Comparison of ENCODE assay signal across 7 cellular contexts in the genomic region with DNA sequence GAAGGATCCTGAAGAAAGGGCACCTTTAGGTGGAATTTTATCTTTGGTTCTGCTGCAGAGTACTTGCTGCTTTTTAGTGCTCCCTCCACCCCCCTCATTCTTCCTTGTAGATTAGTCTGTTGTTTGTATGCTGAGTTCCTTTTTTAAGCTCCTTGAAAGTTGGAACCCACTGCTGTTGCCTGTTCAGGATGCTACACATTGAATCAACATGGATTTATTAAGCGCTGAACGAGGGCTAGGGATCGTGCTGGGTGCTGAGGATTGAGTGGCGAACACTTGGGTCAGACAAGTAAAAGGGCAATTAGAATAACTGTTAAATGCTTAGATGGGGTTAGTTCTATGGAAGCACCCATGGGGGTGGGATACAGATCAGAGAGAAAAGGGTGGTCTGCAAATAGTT. TPM values are rescaled to one million over a fixed set of nuclear protein-coding genes. Genes with fewer than 3 reads are reported as not detected.
DNase-seq lines count a peak whose midpoint lies in the region; ATAC-seq and TF ChIP-seq lines count a peak whose summit lies in the region.

No MANE protein-coding gene starts in this region.

- no peaks in the 10 kb centered on the region for H3K9me3 ChIP-seq in hepatocyte (ENCODE audit: low read depth)

- 92% methylated on average over 4 of the region's 4 CpGs for WGBS in hepatocyte (ENCODE audit: low lambda C conversion rate, missing lambda C conversion rate)

- H3K9me3 Mint-ChIP-seq in HFFc6 (peaks cover 23% of the 10 kb centered on the region), WTC11 (peaks cover 11% of the 10 kb centered on the region)
- H3K9me3 Mint-ChIP-seq in stimulated activated memory B cell treated with anti-CD40 and anti-IgM and Interleukin-4, amounts not matched to agents 10 μg/mL and 1 μg/mL and 100 μg/mL, for 72 hours, result peaks cover 4% of the 10 kb centered on the region

- ATAC-seq in WTC11 (no peak), HG03342 (IDR thresholded peaks at IDR 0.05; ENCODE audit: unreplicated experiment) (no peak)
- ATAC-seq in stimulated activated memory B cell treated with anti-CD40 and anti-IgM and Interleukin-4, amounts not matched to agents 10 μg/mL and 1 μg/mL and 100 μg/mL, for 72 hours, result no peak

- no peak for TF ChIP-seq CTCF in HFFc6 (IDR thresholded peaks at IDR 0.05)
- TF ChIP-seq CTCF in WTC11 (IDR thresholded peaks at IDR 0.05), result no peak
- no peak for TF ChIP-seq CTCF in hepatocyte (IDR thresholded peaks at IDR 0.05; ENCODE audit: poor library complexity)

- DNase-seq in HFFc6, result no peak
- DNase-seq in WTC11 (ENCODE audit: low spot score), result no peak
- no peak for DNase-seq in hepatocyte (ENCODE audit: low spot score)
- DNase-seq in H4 (ENCODE audit: low spot score), result no peak
- DNase-seq in HPDE6-E6E7 (ENCODE audit: extremely low spot score), result no peak

- peak overlapping the region; percentile 95 for H3K27ac Mint-ChIP-seq in HFFc6
- H3K27ac Mint-ChIP-seq in WTC11, result peak overlapping the region; percentile 25; the same call in 1 of the 2 replicates
- H3K27ac Mint-ChIP-seq in stimulated activated memory B cell treated with anti-CD40 and anti-IgM and Interleukin-4, amounts not matched to agents 10 μg/mL and 1 μg/mL and 100 μg/mL, for 72 hours, result peak overlapping the region; percentile 99

- H3K4me1 ChIP-seq in hepatocyte (ENCODE audit: insufficient read depth), result peaks cover 24% of the 10 kb centered on the region

- peaks cover 14% of the 10 kb centered on the region for H3K79me2 ChIP-seq in hepatocyte

- no peaks in the 10 kb centered on the region for H3K27me3 ChIP-seq in hepatocyte

- no peaks in the 10 kb centered on the region for H3K36me3 ChIP-seq in hepatocyte (replicated peaks; ENCODE audit: insufficient read depth, low read depth)

- H3K4me3 ChIP-seq in hepatocyte, result peak overlapping the region; percentile 28

- H3K36me3 Mint-ChIP-seq in HFFc6 (ENCODE audit: low read depth) (peaks cover 26% of the 10 kb centered on the region), WTC11 (peaks cover 11% of the 10 kb centered on the region)
- peaks cover 13% of the 10 kb centered on the region for H3K36me3 Mint-ChIP-seq in stimulated activated memory B cell treated with anti-CD40 and anti-IgM and Interleukin-4, amounts not matched to agents 10 μg/mL and 1 μg/mL and 100 μg/mL, for 72 hours

- H3K9me2 ChIP-seq in hepatocyte (replicated peaks; ENCODE audit: insufficient read depth), result no peaks in the 10 kb centered on the region

- peak overlapping the region; percentile 73 for H3K4me2 ChIP-seq in hepatocyte

- H3K27me3 Mint-ChIP-seq in HFFc6 (ENCODE audit: insufficient read depth) (peaks cover 2% of the 10 kb centered on the region; the same call in 1 of the 2 replicates), WTC11 (ENCODE audit: low read depth) (peaks cover 25% of the 10 kb centered on the region)
- H3K27me3 Mint-ChIP-seq in stimulated activated memory B cell treated with anti-CD40 and anti-IgM and Interleukin-4, amounts not matched to agents 10 μg/mL and 1 μg/mL and 100 μg/mL, for 72 hours, result no peaks in the 10 kb centered on the region

- POLR2A ChIA-PET in WTC11 (lab: Charles Lee), result interaction anchor here (0.9 kb wide), 1 partner anchor 292 kb away, joined by 3 read pairs; no protein-coding TSS in a partner anchor

- H3K4me3 Mint-ChIP-seq in HFFc6 (peak overlapping the region; percentile 93), WTC11 (peak overlapping the region; percentile 92)
- peak overlapping the region; percentile 97 for H3K4me3 Mint-ChIP-seq in stimulated activated memory B cell treated with anti-CD40 and anti-IgM and Interleukin-4, amounts not matched to agents 10 μg/mL and 1 μg/mL and 100 μg/mL, for 72 hours

- peak overlapping the region; percentile 89 for H3K27ac ChIP-seq in hepatocyte

- no peaks in the 10 kb centered on the region for H4K20me1 ChIP-seq in hepatocyte (ENCODE audit: insufficient read depth, poor library complexity, severe bottlenecking)

- H2AFZ ChIP-seq in hepatocyte, result peak overlapping the region; percentile 62

- CTCF ChIA-PET in WTC11 (lab: Charles Lee), result interaction anchor here (1.0 to 1.4 kb wide), 4 partner anchors 27 to 405 kb away, joined by 3 to 5 read pairs (median 3); no protein-coding TSS in a partner anchor

- H3K4me1 Mint-ChIP-seq in HFFc6 (ENCODE audit: low read depth) (peaks cover 51% of the 10 kb centered on the region), WTC11 (peaks cover 47% of the 10 kb centered on the region)
- peaks cover 52% of the 10 kb centered on the region for H3K4me1 Mint-ChIP-seq in stimulated activated memory B cell treated with anti-CD40 and anti-IgM and Interleukin-4, amounts not matched to agents 10 μg/mL and 1 μg/mL and 100 μg/mL, for 72 hours

TF ChIP-seq in WTC11, 78 proteins besides CTCF, POLR2A, EP300 and RAD21 (continues in another document):
- TF ChIP-seq HMGA2 (CRISPR knock-in tag; IDR thresholded peaks at IDR 0.05) (no peak), TP53 (CRISPR knock-in tag; IDR thresholded peaks at IDR 0.05) (no peak), E2F4 (CRISPR knock-in tag; IDR thresholded peaks at IDR 0.05; ENCODE audit: borderline replicate concordance, low read depth) (no peak), FOXK1 (CRISPR knock-in tag; IDR thresholded peaks at IDR 0.05) (no peak), ZNF671 (CRISPR knock-in tag; IDR thresholded peaks at IDR 0.05) (no peak), FOXP1 (CRISPR knock-in tag; IDR thresholded peaks at IDR 0.05; ENCODE audit: borderline replicate concordance) (no peak), RELA (CRISPR knock-in tag; IDR thresholded peaks at IDR 0.05; ENCODE audit: borderline replicate concordance) (no peak), ZNF396 (CRISPR knock-in tag; IDR thresholded peaks at IDR 0.05; ENCODE audit: borderline replicate concordance) (no peak), ESRRA (CRISPR knock-in tag; IDR thresholded peaks at IDR 0.05; ENCODE audit: borderline replicate concordance) (no peak), CBFB (CRISPR knock-in tag; IDR thresholded peaks at IDR 0.05; ENCODE audit: low read depth) (no peak)
- TF ChIP-seq, protein P1, sequence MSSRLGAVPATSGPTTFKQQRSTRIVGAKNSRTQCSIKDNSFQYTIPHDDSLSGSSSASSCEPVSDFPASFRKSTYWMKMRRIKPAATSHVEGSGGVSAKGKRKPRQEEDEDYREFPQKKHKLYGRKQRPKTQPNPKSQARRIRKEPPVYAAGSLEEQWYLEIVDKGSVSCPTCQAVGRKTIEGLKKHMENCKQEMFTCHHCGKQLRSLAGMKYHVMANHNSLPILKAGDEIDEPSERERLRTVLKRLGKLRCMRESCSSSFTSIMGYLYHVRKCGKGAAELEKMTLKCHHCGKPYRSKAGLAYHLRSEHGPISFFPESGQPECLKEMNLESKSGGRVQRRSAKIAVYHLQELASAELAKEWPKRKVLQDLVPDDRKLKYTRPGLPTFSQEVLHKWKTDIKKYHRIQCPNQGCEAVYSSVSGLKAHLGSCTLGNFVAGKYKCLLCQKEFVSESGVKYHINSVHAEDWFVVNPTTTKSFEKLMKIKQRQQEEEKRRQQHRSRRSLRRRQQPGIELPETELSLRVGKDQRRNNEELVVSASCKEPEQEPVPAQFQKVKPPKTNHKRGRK (CRISPR knock-in tag; IDR thresholded peaks at IDR 0.05; ENCODE audit: borderline replicate concordance), result no peak
- TF ChIP-seq, protein P2, sequence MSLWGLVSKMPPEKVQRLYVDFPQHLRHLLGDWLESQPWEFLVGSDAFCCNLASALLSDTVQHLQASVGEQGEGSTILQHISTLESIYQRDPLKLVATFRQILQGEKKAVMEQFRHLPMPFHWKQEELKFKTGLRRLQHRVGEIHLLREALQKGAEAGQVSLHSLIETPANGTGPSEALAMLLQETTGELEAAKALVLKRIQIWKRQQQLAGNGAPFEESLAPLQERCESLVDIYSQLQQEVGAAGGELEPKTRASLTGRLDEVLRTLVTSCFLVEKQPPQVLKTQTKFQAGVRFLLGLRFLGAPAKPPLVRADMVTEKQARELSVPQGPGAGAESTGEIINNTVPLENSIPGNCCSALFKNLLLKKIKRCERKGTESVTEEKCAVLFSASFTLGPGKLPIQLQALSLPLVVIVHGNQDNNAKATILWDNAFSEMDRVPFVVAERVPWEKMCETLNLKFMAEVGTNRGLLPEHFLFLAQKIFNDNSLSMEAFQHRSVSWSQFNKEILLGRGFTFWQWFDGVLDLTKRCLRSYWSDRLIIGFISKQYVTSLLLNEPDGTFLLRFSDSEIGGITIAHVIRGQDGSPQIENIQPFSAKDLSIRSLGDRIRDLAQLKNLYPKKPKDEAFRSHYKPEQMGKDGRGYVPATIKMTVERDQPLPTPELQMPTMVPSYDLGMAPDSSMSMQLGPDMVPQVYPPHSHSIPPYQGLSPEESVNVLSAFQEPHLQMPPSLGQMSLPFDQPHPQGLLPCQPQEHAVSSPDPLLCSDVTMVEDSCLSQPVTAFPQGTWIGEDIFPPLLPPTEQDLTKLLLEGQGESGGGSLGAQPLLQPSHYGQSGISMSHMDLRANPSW (CRISPR knock-in tag; conservative IDR thresholded peaks at IDR 0.05; ENCODE audit: low read depth), result no peak

RNA-seq across cellular contexts. Expression of gene AMN1, which starts 0.9 kb away (rescaled TPM):
- 1 to 10 TPM; 3.4 to 5.3 (median 4.7) TPM for total RNA-seq in HFFc6 (2021; fragmentation: NEBNext Ultra II Directional; extraction: Animal tissue kit (Norgen Biotek cat#: 25700))
- 8.9 to 12.1 TPM (median 10.1 TPM) in 3 replicates for total RNA-seq in WTC11 (2021)
- total RNA-seq in hepatocyte, result 11.9 and 14.0 TPM in 2 replicates
- polyA plus RNA-seq in hepatocyte, result 8.3 and 9.3 TPM in 2 replicates
- 10.7 and 20.9 TPM in 2 replicates for total RNA-seq in H4 (2014; rRNA removed; shearing (Covaris generic))

Comparison
In these comparisons a context has a peak if more than half of its experiments do, and no peak if none do; other contexts are left out.
1. H3K27ac Mint-ChIP-seq: peak in every context shown above with its lines; median percentile 99 in stimulated activated memory B cell treated with anti-CD40 and anti-IgM and Interleukin-4, amounts not matched to agents 10 μg/mL and 1 μg/mL and 100 μg/mL, for 72 hours; 95 in HFFc6; 25 in WTC11.